ENCODE assay signal across 12 cellular contexts in the genomic region with DNA sequence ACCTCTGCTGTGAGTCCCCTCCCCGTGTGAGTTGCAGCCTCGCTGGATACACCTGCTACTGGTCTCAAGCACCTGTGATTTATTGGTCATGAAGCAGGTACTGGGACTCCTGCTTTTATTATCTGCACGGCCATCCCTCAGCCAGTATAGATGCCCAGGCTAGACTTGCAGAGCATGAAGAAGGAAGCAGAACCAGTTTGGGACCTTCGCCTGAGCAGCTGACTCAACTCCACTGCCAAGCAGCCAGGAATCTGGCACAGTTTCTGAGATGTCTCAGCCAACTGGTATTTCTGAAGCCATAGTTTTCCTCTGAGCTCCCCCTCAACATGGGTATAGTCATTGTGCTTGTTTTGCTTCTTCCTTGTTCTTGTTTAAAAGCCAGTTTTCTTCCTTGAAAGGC. TPM values are rescaled to one million over a fixed set of nuclear protein-coding genes. Genes with fewer than 3 reads are reported as not detected.
A peak's percentile ranks its signal among the peaks of the same experiment; 100 is the strongest.
DNase-seq lines count a peak whose midpoint lies in the region; ATAC-seq, FAIRE-seq and TF ChIP-seq lines count a peak whose summit lies in the region.
"Had no signal": no experiment of that assay in that cellular context is flagged by ENCODE, and none has a peak within 500 bp of the region (broad histone marks: within the 10 kb centered on the region; RNA-seq: fewer than 3 reads in every experiment).

No MANE protein-coding gene starts in this region.

- H3K4me3 ChIP-seq in right cardiac atrium (ENCODE audit: low read length), result no peak overlapping the region

- peak; percentile 28 to 39 for ATAC-seq in right cardiac atrium
- no peak for ATAC-seq in GM18502 (IDR thresholded peaks at IDR 0.05; ENCODE audit: poor library complexity, unreplicated experiment)
- no peak for ATAC-seq in GM18505 (IDR thresholded peaks at IDR 0.05; ENCODE audit: unreplicated experiment)

- no peaks in the 10 kb centered on the region for H3K9me3 ChIP-seq in right cardiac atrium (ENCODE audit: control insufficient read depth, low read length)

- WGBS in right cardiac atrium, result 64% methylated on average over 4 of the region's 4 CpGs

- TF ChIP-seq POLR2A in H54 (IDR thresholded peaks at IDR 0.05; ENCODE audit: low read depth, low read length), result no peak
- no peak for TF ChIP-seq POLR2A in GM18505 (IDR thresholded peaks at IDR 0.05; ENCODE audit: borderline replicate concordance, extremely low read depth, insufficient read depth, insufficient read length)

- H3K4me1 ChIP-seq in right cardiac atrium (ENCODE audit: control insufficient read depth, insufficient read depth, low read length), result no peaks in the 10 kb centered on the region

- H3K27ac ChIP-seq in right cardiac atrium (ENCODE audit: low read length), result no peak overlapping the region

- H3K27me3 ChIP-seq in right cardiac atrium (ENCODE audit: control insufficient read depth, insufficient read depth), result no peaks in the 10 kb centered on the region

- peak; percentile 59 for DNase-seq in H54 (ENCODE audit: insufficient read length, low spot score)
- peak; percentile 71 for DNase-seq in amniotic stem cell (lab: John Stamatoyannopoulos, UW)
- no peak for DNase-seq in right cardiac atrium
- peak; percentile 63 for DNase-seq in superior temporal gyrus (ENCODE audit: extremely low spot score)
- no peak for DNase-seq in mesenteric fat pad (ENCODE audit: low spot score)
- no peak for DNase-seq in OCI-M1 (lab: John Stamatoyannopoulos, UW)
- DNase-seq: central memory CD4-positive, alpha-beta T cell; stimulated activated CD4-positive, alpha-beta T cell treated with anti-CD3 and anti-CD28 coated beads, Interleukin-2, amount 100 ng/mL, for 24 hours had no signal

- intact Hi-C loops in right cardiac atrium (cut with DNase I), result no loop called here

- peak; percentile 99 for FAIRE-seq in H54 (lab: Jason Lieb, UNC)

RNA-seq across cellular contexts. Expression of a gene that starts 28.0 kb away (rescaled TPM):
- total RNA-seq in right cardiac atrium, result not detected
- polyA plus RNA-seq in right cardiac atrium, result 0.05 TPM
- total RNA-seq in mesenteric fat pad, result 0.35 TPM
- total RNA-seq: activated CD8-positive, alpha-beta memory T cell treated with anti-CD3 and anti-CD28 coated beads for 36 hours had no signal
- polyA plus RNA-seq: liver had no signal

Comparison
In these comparisons a context has a peak if more than half of its experiments do, and no peak if none do; other contexts are left out.
1. DNase-seq: peak in H54 (single experiment), amniotic stem cell (single experiment) and superior temporal gyrus (single experiment); none in right cardiac atrium (0 of 3), mesenteric fat pad (single experiment) and OCI-M1 (single experiment).
2. ATAC-seq: peak in right cardiac atrium (2 of 2); none in GM18502 (single experiment) and GM18505 (single experiment).